ENCODE assay signal across 8 cellular contexts in the genomic region with DNA sequence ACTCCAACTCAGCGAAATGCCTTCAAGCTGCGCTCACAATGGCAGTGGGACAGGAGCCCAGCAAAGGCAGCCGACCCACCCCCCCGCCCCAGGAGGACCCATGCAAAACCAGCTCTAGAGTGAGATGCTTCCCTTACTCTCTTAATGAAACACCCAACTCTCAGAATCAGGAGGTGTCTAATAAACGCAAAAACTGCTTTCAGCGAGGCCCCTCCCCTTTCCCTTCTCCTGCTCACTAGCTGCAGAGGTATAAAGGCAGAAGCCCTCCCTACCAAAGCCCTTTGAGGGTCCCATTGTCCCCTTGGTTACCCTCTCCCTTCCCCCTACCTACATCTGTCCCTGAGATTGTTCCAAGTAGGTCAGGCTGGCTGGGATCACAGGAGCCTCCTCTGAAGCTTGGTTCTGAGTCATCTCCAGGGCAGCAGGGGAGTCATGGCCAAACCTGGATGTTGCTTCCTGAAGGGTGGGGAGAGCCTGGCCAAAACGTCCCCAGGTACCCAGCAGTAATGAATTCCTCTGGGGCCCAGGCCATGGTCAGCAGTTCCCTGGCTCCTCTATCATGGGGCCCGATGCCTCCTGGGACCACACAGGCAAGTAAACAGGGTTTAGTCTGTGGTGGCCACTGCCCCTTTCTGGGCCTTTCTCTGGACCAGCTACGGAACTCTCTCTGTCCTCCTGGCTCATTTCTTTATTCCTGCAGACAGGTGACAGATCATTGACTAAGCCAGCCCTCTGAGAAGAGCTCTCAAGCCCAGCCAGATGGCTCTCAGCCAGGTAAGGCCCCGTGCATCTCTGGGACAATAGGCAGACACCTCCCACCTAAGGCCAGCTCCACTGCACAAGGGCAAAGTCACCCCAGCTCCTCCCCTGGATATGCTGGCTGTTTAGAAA. TPM values are rescaled to one million over a fixed set of nuclear protein-coding genes. Genes with fewer than 3 reads are reported as not detected.
A peak's percentile ranks its signal among the peaks of the same experiment; 100 is the strongest.
DNase-seq lines count a peak whose midpoint lies in the region; ATAC-seq, FAIRE-seq and TF ChIP-seq lines count a peak whose summit lies in the region.

No MANE protein-coding gene starts in this region.

- no peak for FAIRE-seq in GM12891 (lab: Jason Lieb, UNC)

- H3K27me3 ChIP-seq in skeletal muscle satellite cell (ENCODE audit: control insufficient read depth, insufficient read depth, low read length): no peaks in the 10 kb centered on the region

- H3K9me3 ChIP-seq in skeletal muscle satellite cell (replicated peaks; ENCODE audit: low read length): no peaks in the 10 kb centered on the region

- peak overlapping the region; percentile 49 for H3K4me3 Mint-ChIP-seq in activated CD8-positive, alpha-beta T cell treated with anti-CD3 and anti-CD28 coated beads for 36 hours
- H3K4me3 Mint-ChIP-seq in glutamatergic neuron (ENCODE audit: unreplicated experiment): no peak overlapping the region

- peak overlapping the region; percentile 49 for H3K4me3 ChIP-seq in skeletal muscle satellite cell (ENCODE audit: low read length)

- CTCF ChIA-PET in activated CD8-positive, alpha-beta T cell treated with anti-CD3 and anti-CD28 coated beads for 36 hours (lab: Charles Lee): interaction anchor here (1.1 to 1.7 kb wide), 4 partner anchors 10 to 56 kb away, joined by 3 to 5 read pairs (median 4); no protein-coding TSS in a partner anchor

- no peaks in the 10 kb centered on the region for H3K9me3 Mint-ChIP-seq in activated CD8-positive, alpha-beta T cell treated with anti-CD3 and anti-CD28 coated beads for 36 hours
- H3K9me3 Mint-ChIP-seq in glutamatergic neuron (ENCODE audit: unreplicated experiment): peaks cover 2% of the 10 kb centered on the region

- peak; percentile 51 for ATAC-seq in activated CD8-positive, alpha-beta T cell treated with anti-CD3 and anti-CD28 coated beads for 36 hours
- no peak for ATAC-seq in GM18861 (IDR thresholded peaks at IDR 0.05; ENCODE audit: unreplicated experiment)

- DNase-seq in EL (peak; percentile 50), NCI-H1105 treated with DMSO at 0.1 percent for 48 hours (lab: John Stamatoyannopoulos, UW) (peak; percentile 78), glutamatergic neuron (no peak), foreskin melanocyte (no peak), GM12891 (ENCODE audit: insufficient read length, low spot score) (no peak)
- DNase-seq in activated CD8-positive, alpha-beta T cell treated with anti-CD3 and anti-CD28 coated beads for 36 hours: peak; percentile 37

- TF ChIP-seq POLR2A in GM12891 (IDR thresholded peaks at IDR 0.05; ENCODE audit: low read depth, low read length): no peak

- POLR2A ChIA-PET in activated CD8-positive, alpha-beta T cell treated with anti-CD3 and anti-CD28 coated beads for 36 hours (lab: Charles Lee): interaction anchor here (1.6 kb wide), 1 partner anchor 9 kb away, joined by 6 read pairs; the partner anchor contains the start of gene KLHL25

- H3K4me1 ChIP-seq in skeletal muscle satellite cell (ENCODE audit: control insufficient read depth, insufficient read depth, low read length): peaks cover 25% of the 10 kb centered on the region

- intact Hi-C loops in activated CD8-positive, alpha-beta T cell treated with anti-CD3 and anti-CD28 coated beads for 36 hours (cut with micrococcal nuclease): no loop called here

- H3K36me3 ChIP-seq in skeletal muscle satellite cell (ENCODE audit: insufficient read depth, low read length): peaks cover 3% of the 10 kb centered on the region

- no peaks in the 10 kb centered on the region for H3K36me3 Mint-ChIP-seq in activated CD8-positive, alpha-beta T cell treated with anti-CD3 and anti-CD28 coated beads for 36 hours (ENCODE audit: low read depth)
- no peaks in the 10 kb centered on the region for H3K36me3 Mint-ChIP-seq in glutamatergic neuron (ENCODE audit: unreplicated experiment)

- H3K27ac Mint-ChIP-seq in activated CD8-positive, alpha-beta T cell treated with anti-CD3 and anti-CD28 coated beads for 36 hours: peak overlapping the region; percentile 82
- H3K27ac Mint-ChIP-seq in glutamatergic neuron (ENCODE audit: unreplicated experiment): peak overlapping the region; percentile 38

- H3K9ac ChIP-seq in skeletal muscle satellite cell (ENCODE audit: low read depth, low read length): peak overlapping the region; percentile 4

- TF ChIP-seq CTCF in activated CD8-positive, alpha-beta T cell treated with anti-CD3 and anti-CD28 coated beads for 36 hours (IDR thresholded peaks at IDR 0.05): no peak
- no peak for TF ChIP-seq CTCF in glutamatergic neuron (IDR thresholded peaks at IDR 0.05; ENCODE audit: partially characterized antibody, unreplicated experiment)

- peaks cover 51% of the 10 kb centered on the region for H3K4me1 Mint-ChIP-seq in activated CD8-positive, alpha-beta T cell treated with anti-CD3 and anti-CD28 coated beads for 36 hours (ENCODE audit: low read depth)
- H3K4me1 Mint-ChIP-seq in glutamatergic neuron (ENCODE audit: low read depth, unreplicated experiment): peaks cover 52% of the 10 kb centered on the region

- H3K4me2 ChIP-seq in skeletal muscle satellite cell (ENCODE audit: low read length): peak overlapping the region; percentile 64

- H3K27me3 Mint-ChIP-seq in activated CD8-positive, alpha-beta T cell treated with anti-CD3 and anti-CD28 coated beads for 36 hours: no peaks in the 10 kb centered on the region
- H3K27me3 Mint-ChIP-seq in glutamatergic neuron (ENCODE audit: unreplicated experiment): peaks cover 6% of the 10 kb centered on the region

TF ChIP-seq in GM12891, 5 proteins besides CTCF, POLR2A, EP300 and RAD21:
- TF ChIP-seq SPI1 (IDR thresholded peaks at IDR 0.05; ENCODE audit: low read depth, low read length) (no peak), TAF1 (IDR thresholded peaks at IDR 0.05; ENCODE audit: low read depth, low read length) (no peak), POU2F2 (IDR thresholded peaks at IDR 0.05; ENCODE audit: low read depth, low read length) (no peak), POLR2AphosphoS5 (IDR thresholded peaks at IDR 0.05; ENCODE audit: low read depth, low read length) (no peak), PAX5 (IDR thresholded peaks at IDR 0.05; ENCODE audit: insufficient read depth, low read length, severe bottlenecking) (no peak)

RNA-seq across cellular contexts. Expression of gene KLHL25, which starts 8.6 kb away (rescaled TPM):
- 1 to 10 TPM; 2.9 to 3.3 TPM for total RNA-seq in activated CD8-positive, alpha-beta T cell treated with anti-CD3 and anti-CD28 coated beads for 36 hours
- total RNA-seq in glutamatergic neuron (ENCODE audit: unreplicated experiment): 45.1 TPM
- total RNA-seq in skeletal muscle satellite cell (2012; rRNA removed): 3.0 and 3.1 TPM in 2 replicates
- 0.69 TPM for polyA plus RNA-seq in GM12891 (2012; ENCODE audit: low read depth, missing spikeins)

Comparison
In these comparisons a context has a peak if more than half of its experiments do, and no peak if none do; other contexts are left out.
1. DNase-seq: peak in EL (single experiment), NCI-H1105 treated with DMSO at 0.1 percent for 48 hours (single experiment) and activated CD8-positive, alpha-beta T cell treated with anti-CD3 and anti-CD28 coated beads for 36 hours (single experiment); none in glutamatergic neuron (single experiment), foreskin melanocyte (single experiment) and GM12891 (single experiment).
2. RNA of gene KLHL25, which starts 8.6 kb away (total RNA-seq): 45.1 TPM in glutamatergic neuron (single experiment); 2.9 to 3.3 TPM in activated CD8-positive, alpha-beta T cell treated with anti-CD3 and anti-CD28 coated beads for 36 hours; every median in the first group is over 10 times any median in the second.